Comparison of ENCODE assay signal across 8 cellular contexts in the genomic region with DNA sequence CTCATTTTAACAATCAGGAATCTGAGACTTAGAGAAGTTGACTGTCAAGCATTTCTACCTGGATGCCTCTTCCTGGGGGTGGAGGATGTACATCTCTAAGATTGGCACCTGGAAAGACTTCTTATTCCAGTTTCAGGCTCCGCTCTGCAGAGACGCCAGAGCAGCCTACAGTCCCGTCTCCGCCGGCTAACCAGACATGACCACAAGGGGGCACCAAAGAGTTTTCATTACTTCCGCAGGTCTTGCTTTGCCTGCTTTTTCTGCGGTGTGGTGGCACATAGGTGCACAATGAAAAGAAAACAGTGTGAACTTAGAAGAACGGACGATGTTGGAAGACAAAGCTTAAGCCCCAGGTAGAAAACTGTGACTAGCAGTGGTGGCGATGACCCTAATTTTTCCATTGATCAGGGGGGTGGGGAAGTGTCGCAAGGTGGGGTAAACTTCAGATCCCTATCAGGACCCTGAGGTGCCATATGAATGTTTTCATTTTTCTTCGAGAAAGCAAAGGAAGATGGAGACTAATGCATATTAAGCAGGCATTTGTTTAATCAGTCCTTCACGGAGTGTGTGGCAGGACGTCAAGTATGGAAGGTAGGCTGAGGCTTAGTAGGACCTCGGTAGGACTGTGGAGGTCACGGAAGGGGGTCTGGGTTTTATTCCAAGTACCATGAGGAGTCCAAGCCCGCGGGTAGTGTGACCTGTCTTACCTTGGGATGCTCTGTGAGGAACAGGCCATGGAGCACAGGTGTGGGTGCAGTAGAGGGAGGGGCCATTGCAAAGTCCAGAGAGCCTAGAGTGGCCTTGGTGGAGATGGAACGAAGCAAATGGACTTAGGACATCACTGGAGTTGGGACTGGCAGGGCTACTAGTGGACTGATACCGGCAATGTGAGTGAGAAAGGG.
DNase-seq lines count a peak whose midpoint lies in the region; ATAC-seq and TF ChIP-seq lines count a peak whose summit lies in the region.

No MANE protein-coding gene starts in this region.

- H3K56ac ChIP-seq in mesendoderm (ENCODE audit: low read length): no peak overlapping the region

- H2AFZ ChIP-seq in ACC112 (ENCODE audit: low read length, unreplicated experiment): peak overlapping the region; percentile 52

- no peaks in the 10 kb centered on the region for H3K9me3 Mint-ChIP-seq in activated CD8-positive, alpha-beta T cell treated with anti-CD3 and anti-CD28 coated beads for 36 hours
- no peaks in the 10 kb centered on the region for H3K9me3 Mint-ChIP-seq in effector memory CD8-positive, alpha-beta T cell

- no peaks in the 10 kb centered on the region for H3K36me3 Mint-ChIP-seq in activated CD8-positive, alpha-beta T cell treated with anti-CD3 and anti-CD28 coated beads for 36 hours (ENCODE audit: low read depth)
- H3K36me3 Mint-ChIP-seq in effector memory CD8-positive, alpha-beta T cell (ENCODE audit: insufficient read depth): no peaks in the 10 kb centered on the region

- WGBS in mesendoderm (ENCODE audit: extremely low coverage, insufficient coverage, low lambda C conversion rate): no CpG with 5 or more reads among the region's 20 CpGs

- POLR2A ChIA-PET in activated CD8-positive, alpha-beta T cell treated with anti-CD3 and anti-CD28 coated beads for 36 hours (lab: Charles Lee): no interaction called here

- H3K4ac ChIP-seq in mesendoderm (ENCODE audit: low read depth, low read length): no peak overlapping the region

- DNase-seq in NCI-H526 (lab: John Stamatoyannopoulos, UW) (peak; percentile 32 to 81), mesendoderm (peak; percentile 80)
- DNase-seq in activated CD8-positive, alpha-beta T cell treated with anti-CD3 and anti-CD28 coated beads for 36 hours: peak; percentile 82
- peak; percentile 54 to 67 (median 56) for DNase-seq in effector memory CD8-positive, alpha-beta T cell
- peak; percentile 39 to 50 for DNase-seq in stimulated activated CD8-positive, alpha-beta memory T cell treated with anti-CD3 and anti-CD28 coated beads, Interleukin-2, amount 100 ng/mL, for 48 hours (ENCODE audit: low read depth in 2 of 2)

- H3K4me1 Mint-ChIP-seq in activated CD8-positive, alpha-beta T cell treated with anti-CD3 and anti-CD28 coated beads for 36 hours (ENCODE audit: low read depth): peaks cover 7% of the 10 kb centered on the region
- peaks cover 5 to 12% of the 10 kb centered on the region in 2 donors for H3K4me1 Mint-ChIP-seq in effector memory CD8-positive, alpha-beta T cell (ENCODE audit: low read depth in 2 of 2)

- no peak overlapping the region for H3K23ac ChIP-seq in mesendoderm (ENCODE audit: low read length)

- H2BK15ac ChIP-seq in mesendoderm (replicated peaks; ENCODE audit: low read depth): no peak overlapping the region

- peak overlapping the region; percentile 43; the same call in 1 of the 2 replicates for H3K4me3 ChIP-seq in ACC112 (ENCODE audit: low read depth, low read length)
- no peak overlapping the region for H3K4me3 ChIP-seq in mesendoderm (ENCODE audit: low read length)

- TF ChIP-seq CTCF in activated CD8-positive, alpha-beta T cell treated with anti-CD3 and anti-CD28 coated beads for 36 hours (IDR thresholded peaks at IDR 0.05): peak; percentile 90

- H3K4me2 ChIP-seq in mesendoderm (ENCODE audit: low read length): no peak overlapping the region

- H3K79me2 ChIP-seq in ACC112 (ENCODE audit: control insufficient read depth, insufficient read depth, low read length, unreplicated experiment) (no peaks in the 10 kb centered on the region), mesendoderm (ENCODE audit: control insufficient read depth, insufficient read depth, low read length) (no peaks in the 10 kb centered on the region)

- no peaks in the 10 kb centered on the region for H3K79me1 ChIP-seq in mesendoderm (ENCODE audit: low read length)

- H4K5ac ChIP-seq in mesendoderm (ENCODE audit: low read length): no peak overlapping the region

- H3K18ac ChIP-seq in mesendoderm (ENCODE audit: low read length): no peak overlapping the region

- peak; percentile 82 for ATAC-seq in GM18508 (IDR thresholded peaks at IDR 0.05; ENCODE audit: insufficient read depth, unreplicated experiment)
- peak; percentile 77 for ATAC-seq in HG03175 (IDR thresholded peaks at IDR 0.05; ENCODE audit: unreplicated experiment)
- peak; percentile 75 for ATAC-seq in activated CD8-positive, alpha-beta T cell treated with anti-CD3 and anti-CD28 coated beads for 36 hours
- ATAC-seq in effector memory CD8-positive, alpha-beta T cell (replicated peaks): peak; percentile 59

- H3K4me1 ChIP-seq in ACC112 (ENCODE audit: control insufficient read depth, insufficient read depth, low read length, unreplicated experiment) (no peaks in the 10 kb centered on the region), mesendoderm (ENCODE audit: control insufficient read depth, low read depth, low read length) (no peaks in the 10 kb centered on the region)

- peaks cover 16% of the 10 kb centered on the region for H3K27me3 Mint-ChIP-seq in activated CD8-positive, alpha-beta T cell treated with anti-CD3 and anti-CD28 coated beads for 36 hours
- peaks cover 28 to 92% of the 10 kb centered on the region in 2 donors for H3K27me3 Mint-ChIP-seq in effector memory CD8-positive, alpha-beta T cell

- H3K36me3 ChIP-seq in ACC112 (ENCODE audit: insufficient read depth, low read length) (no peaks in the 10 kb centered on the region), mesendoderm (ENCODE audit: control insufficient read depth, insufficient read depth, low read length) (no peaks in the 10 kb centered on the region)

- intact Hi-C loops in activated CD8-positive, alpha-beta T cell treated with anti-CD3 and anti-CD28 coated beads for 36 hours (cut with micrococcal nuclease): loop anchor here (2.0 kb wide), 1 partner anchor 34 kb away; no protein-coding TSS in a partner anchor

- no peak overlapping the region for H3K27ac Mint-ChIP-seq in activated CD8-positive, alpha-beta T cell treated with anti-CD3 and anti-CD28 coated beads for 36 hours
- H3K27ac Mint-ChIP-seq in effector memory CD8-positive, alpha-beta T cell: no peak overlapping the region

- CTCF ChIA-PET in activated CD8-positive, alpha-beta T cell treated with anti-CD3 and anti-CD28 coated beads for 36 hours (lab: Charles Lee): interaction anchor here (0.6 to 2.4 kb wide), 18 partner anchors 9 to 275 kb away, joined by 3 to 17 read pairs (median 3); no protein-coding TSS in a partner anchor

- H2BK120ac ChIP-seq in mesendoderm (ENCODE audit: low read depth, low read length): no peak overlapping the region

- no peak overlapping the region for H2AK5ac ChIP-seq in mesendoderm (ENCODE audit: low read length)

- no peak overlapping the region for H4K8ac ChIP-seq in mesendoderm (ENCODE audit: low read depth, low read length)

- H3K4me3 Mint-ChIP-seq in activated CD8-positive, alpha-beta T cell treated with anti-CD3 and anti-CD28 coated beads for 36 hours: no peak overlapping the region
- peak overlapping the region in 1 of 2 donors; percentile 41 for H3K4me3 Mint-ChIP-seq in effector memory CD8-positive, alpha-beta T cell

- H2BK5ac ChIP-seq in mesendoderm (ENCODE audit: low read length): no peak overlapping the region

- H3K9ac ChIP-seq in mesendoderm (ENCODE audit: low read length): no peak overlapping the region

- no peak overlapping the region for H3K27ac ChIP-seq in ACC112 (ENCODE audit: low read depth, low read length)
- no peak overlapping the region for H3K27ac ChIP-seq in mesendoderm (ENCODE audit: low read depth, low read length)

- H3K27me3 ChIP-seq in ACC112 (ENCODE audit: insufficient read depth, low read length): peaks cover 10% of the 10 kb centered on the region; the same call in 1 of the 2 replicates
- H3K27me3 ChIP-seq in mesendoderm (ENCODE audit: insufficient read depth, low read length, poor library complexity): no peaks in the 10 kb centered on the region
